21 cellular contexts compared by ENCODE assay signal in genomic region chr2:158993721-158994587, GRCh38.
"Had no signal": no experiment of that assay in that cellular context is flagged by ENCODE, and none has a peak within 500 bp of the region (broad histone marks: within the 10 kb centered on the region; RNA-seq: fewer than 3 reads in every experiment).

No MANE protein-coding gene starts in this region.

- DNase-seq: activated CD4-positive, alpha-beta T cell treated with anti-CD3 and anti-CD28 coated beads for 4 hours; activated CD8-positive, alpha-beta memory T cell treated with anti-CD3 and anti-CD28 coated beads, Interleukin-2, amount 50 U/mL, for 4 hours; activated CD8-positive, alpha-beta T cell treated with anti-CD3 and anti-CD28 coated beads for 36 hours; activated gamma-delta T cell; activated naive CD8-positive, alpha-beta T cell treated with anti-CD3 and anti-CD28 coated beads for 36 hours; activated T-cell treated with anti-CD3 and anti-CD28 coated beads, Interleukin-2, amount 50 U/mL, for 72 hours; brain microvascular endothelial cell; effector memory CD8-positive, alpha-beta T cell; heart right ventricle; left colon; naive B cell; pancreas; stimulated activated CD4-positive, alpha-beta T cell treated with anti-CD3 and anti-CD28 coated beads, Interleukin-12 subunit alpha, Interleukin-12 subunit beta, amount 100 ng/mL, for 4 hours; stimulated activated CD4-positive, alpha-beta T cell treated with anti-CD3 and anti-CD28 coated beads, Interleukin-2, amount 100 ng/mL, for 24 hours; stomach; T-helper 2 cell; testis; upper lobe of right lung had no signal

- H3K4me3 ChIP-seq: gastroesophageal sphincter, heart right ventricle, lung, pancreas, stomach, testis, upper lobe of right lung had no signal

- H3K9me3 ChIP-seq: gastroesophageal sphincter, heart right ventricle, pancreas, stomach, testis, upper lobe of right lung had no signal

- H3K27ac ChIP-seq: brain microvascular endothelial cell, epithelial cell of prostate, gastroesophageal sphincter, pancreas, stomach, testis, upper lobe of right lung had no signal

- H3K27me3 ChIP-seq: brain microvascular endothelial cell, gastroesophageal sphincter, heart right ventricle, pancreas, stomach, testis, upper lobe of right lung had no signal

- H3K36me3 ChIP-seq: brain microvascular endothelial cell, gastroesophageal sphincter, heart right ventricle, pancreas, stomach, upper lobe of right lung had no signal
